23 cellular contexts compared by ENCODE assay signal in genomic region chr15:71044006-71044405, GRCh38.
DNase-seq lines count a peak whose midpoint lies in the region; ATAC-seq, FAIRE-seq and TF ChIP-seq lines count a peak whose summit lies in the region.
"Had no signal": no experiment of that assay in that cellular context is flagged by ENCODE, and none has a peak within 500 bp of the region (broad histone marks: within the 10 kb centered on the region; RNA-seq: fewer than 3 reads in every experiment).

No MANE protein-coding gene starts in this region.

- H2AFZ ChIP-seq in keratinocyte (ENCODE audit: control insufficient read depth, low read length) (no peak overlapping the region), Karpas-422 (ENCODE audit: low read length) (no peak overlapping the region)

- no peaks in the 10 kb centered on the region for H3K36me3 Mint-ChIP-seq in naive thymus-derived CD4-positive, alpha-beta T cell

- DNase-seq in A549 (ENCODE audit: low read depth in 1 of 2, low spot score in 1 of 2) (no peak), LHCN-M2 (ENCODE audit: low read depth) (peak; percentile 36), brain microvascular endothelial cell (peak; percentile 72), keratinocyte (ENCODE audit: low read depth, low spot score) (peak; percentile 65), Karpas-422 (no peak), cardiac septum (ENCODE audit: low spot score) (no peak)
- no peak for DNase-seq in naive thymus-derived CD4-positive, alpha-beta T cell
- DNase-seq: activated CD4-positive, alpha-beta T cell treated with anti-CD3 and anti-CD28 coated beads, Interleukin-2, amount 50 U/mL, for 48 hours; activated naive CD4-positive, alpha-beta T cell treated with Interleukin-2 at 50 U/mL for 16 hours; activated T-cell treated with anti-CD3 and anti-CD28 coated beads for 4 hours; C1 segment of cervical spinal cord; dermis blood vessel endothelial cell; DMS 273 treated with DMSO at 0.1 percent for 48 hours; esophagus squamous epithelium; kidney; mesendoderm; NCI-H1694; nephron progenitor cell; SHP77; testis; WERI-Rb-1 had no signal

- in situ Hi-C loops in brain microvascular endothelial cell (cut with HindIII; ENCODE audit: low pct_ligation_motif_present, low sequenced_read_pairs): no loop called here

- peak; percentile 84 for FAIRE-seq in A549 (lab: Jason Lieb, UNC)
- FAIRE-seq in keratinocyte (lab: Jason Lieb, UNC): peak; percentile 94

- no peaks in the 10 kb centered on the region for H3K4me1 Mint-ChIP-seq in naive thymus-derived CD4-positive, alpha-beta T cell
- H3K4me1 Mint-ChIP-seq: nephron progenitor cell had no signal

- H3K9me3 ChIP-seq in A549: no peaks in the 10 kb centered on the region
- peaks cover 2% of the 10 kb centered on the region for H3K9me3 ChIP-seq in keratinocyte (ENCODE audit: control insufficient read depth, low read depth, low read length)
- H3K9me3 ChIP-seq in Karpas-422 (ENCODE audit: low read length): no peaks in the 10 kb centered on the region
- H3K9me3 ChIP-seq in naive thymus-derived CD4-positive, alpha-beta T cell (ENCODE audit: control insufficient read depth in 2 of 3, low read length in 3 of 3): no peaks in the 10 kb centered on the region
- H3K9me3 ChIP-seq: esophagus squamous epithelium, testis had no signal

- no peaks in the 10 kb centered on the region for H3K9me1 ChIP-seq in keratinocyte (ENCODE audit: control insufficient read depth, extremely low read depth, insufficient read depth, low read length)

- CTCF ChIA-PET in A549 (lab: Yijun Ruan, JAX): no interaction called here
- CTCF ChIA-PET in naive thymus-derived CD4-positive, alpha-beta T cell (lab: Charles Lee): no interaction called here

- no peak for TF ChIP-seq RAD21 in A549 (conservative IDR thresholded peaks at IDR 0.05 in 1 of 2, IDR thresholded peaks at IDR 0.05 in 1 of 2)

- peak overlapping the region; percentile 64 for H3K9ac ChIP-seq in keratinocyte (ENCODE audit: control insufficient read depth, extremely low read depth, insufficient read depth, low read length)
- no peak overlapping the region for H3K9ac ChIP-seq in Karpas-422 (ENCODE audit: low read length)

- H4K20me1 ChIP-seq in keratinocyte (ENCODE audit: control insufficient read depth, extremely low read depth, insufficient read depth, low read length) (no peaks in the 10 kb centered on the region), Karpas-422 (ENCODE audit: insufficient read depth, low read depth, low read length) (no peaks in the 10 kb centered on the region)

- no peak for TF ChIP-seq CTCF in A549 (IDR thresholded peaks at IDR 0.05)
- TF ChIP-seq CTCF in brain microvascular endothelial cell (IDR thresholded peaks at IDR 0.05; ENCODE audit: low read depth, low read length, missing control alignments): no peak
- no peak for TF ChIP-seq CTCF in keratinocyte (optimal IDR thresholded peaks at IDR 0.05 in 1 of 3, IDR thresholded peaks at IDR 0.05 in 1 of 3, conservative IDR thresholded peaks at IDR 0.05 in 1 of 3; ENCODE audit: extremely low read depth in 1 of 3, insufficient read depth in 2 of 3, low read length in 3 of 3)

- H3K4me3 ChIP-seq in A549: no peak overlapping the region
- H3K4me3 ChIP-seq in brain microvascular endothelial cell (ENCODE audit: low read depth, low read length): no peak overlapping the region
- no peak overlapping the region for H3K4me3 ChIP-seq in keratinocyte (ENCODE audit: control insufficient read depth in 2 of 3, extremely low read depth in 1 of 3, insufficient read depth in 2 of 3, low read depth in 1 of 3, low read length in 3 of 3)
- H3K4me3 ChIP-seq in Karpas-422 (ENCODE audit: low read length): no peak overlapping the region
- no peak overlapping the region for H3K4me3 ChIP-seq in naive thymus-derived CD4-positive, alpha-beta T cell (ENCODE audit: low read length)
- H3K4me3 ChIP-seq: esophagus squamous epithelium, testis had no signal

- no peaks in the 10 kb centered on the region for H3K79me2 ChIP-seq in keratinocyte (ENCODE audit: control insufficient read depth, insufficient read depth, low read length)
- no peaks in the 10 kb centered on the region for H3K79me2 ChIP-seq in Karpas-422 (ENCODE audit: low read length)

- dilution Hi-C loops in keratinocyte (cut with MboI; ENCODE audit: extremely low pct_ligation_motif_present, low sequenced_read_pairs): no loop called here

- no peak for TF ChIP-seq EP300 in A549 (IDR thresholded peaks at IDR 0.05)

- intact Hi-C loops in cardiac septum (cut with DNase I): no loop called here
- intact Hi-C loops in naive thymus-derived CD4-positive, alpha-beta T cell (cut with micrococcal nuclease): no loop called here

- no peak overlapping the region for H3K4me3 Mint-ChIP-seq in naive thymus-derived CD4-positive, alpha-beta T cell
- H3K4me3 Mint-ChIP-seq: nephron progenitor cell; T-helper 1 cell treated with Interleukin-12 subunit alpha and Interleukin-12 subunit beta and Interleukin-4 antibody, amounts not matched to agents 30 μg/mL and 1 μg/mL, for 36 hours had no signal

- H3K4me1 ChIP-seq in A549: peaks cover 12% of the 10 kb centered on the region
- peaks cover 45% of the 10 kb centered on the region for H3K4me1 ChIP-seq in keratinocyte (ENCODE audit: control insufficient read depth, extremely low read depth, insufficient read depth, low read length)
- H3K4me1 ChIP-seq in Karpas-422 (ENCODE audit: low read length): no peaks in the 10 kb centered on the region
- H3K4me1 ChIP-seq in naive thymus-derived CD4-positive, alpha-beta T cell (ENCODE audit: control insufficient read depth in 2 of 2, insufficient read depth in 2 of 2, low read length in 2 of 2): no peaks in the 10 kb centered on the region
- H3K4me1 ChIP-seq: testis had no signal

- 90% methylated on average over 1 of the region's 1 CpG for WGBS in A549 (ENCODE audit: missing lambda C conversion rate)

- POLR2A ChIA-PET in A549 (lab: Yijun Ruan, JAX): no interaction called here
- POLR2A ChIA-PET in naive thymus-derived CD4-positive, alpha-beta T cell (lab: Charles Lee): no interaction called here

- H3K36me3 ChIP-seq in brain microvascular endothelial cell (replicated peaks) (no peaks in the 10 kb centered on the region), keratinocyte (ENCODE audit: control insufficient read depth in 2 of 2, extremely low read depth in 1 of 2, insufficient read depth in 2 of 2, low read length in 2 of 2) (no peaks in the 10 kb centered on the region), Karpas-422 (ENCODE audit: insufficient read depth, low read length) (no peaks in the 10 kb centered on the region)
- H3K36me3 ChIP-seq in naive thymus-derived CD4-positive, alpha-beta T cell (ENCODE audit: control insufficient read depth in 2 of 3, insufficient read depth in 3 of 3, low read length in 3 of 3): no peaks in the 10 kb centered on the region
- H3K36me3 ChIP-seq: esophagus squamous epithelium, WERI-Rb-1 had no signal

- TF ChIP-seq POLR2A in A549 (IDR thresholded peaks at IDR 0.05; ENCODE audit: low read length): no peak

- H3K27me3 ChIP-seq in brain microvascular endothelial cell (replicated peaks) (no peaks in the 10 kb centered on the region), keratinocyte (ENCODE audit: control insufficient read depth, extremely low read depth, insufficient read depth, low read length) (no peaks in the 10 kb centered on the region), Karpas-422 (ENCODE audit: low read length) (no peaks in the 10 kb centered on the region)
- no peaks in the 10 kb centered on the region for H3K27me3 ChIP-seq in naive thymus-derived CD4-positive, alpha-beta T cell (ENCODE audit: control insufficient read depth in 2 of 2, insufficient read depth in 2 of 2, low read length in 2 of 2)
- H3K27me3 ChIP-seq: esophagus squamous epithelium, testis had no signal

- no peaks in the 10 kb centered on the region for H3K9me2 ChIP-seq in Karpas-422 (replicated peaks; ENCODE audit: insufficient read depth, low read length)

- H3K27ac ChIP-seq in A549 (no peak overlapping the region), brain microvascular endothelial cell (peak overlapping the region; percentile 85), keratinocyte (ENCODE audit: control insufficient read depth, insufficient read depth, low read length) (peak overlapping the region; percentile 84), Karpas-422 (ENCODE audit: low read length) (no peak overlapping the region)
- no peak overlapping the region for H3K27ac ChIP-seq in naive thymus-derived CD4-positive, alpha-beta T cell (ENCODE audit: low read depth, low read length)
- H3K27ac ChIP-seq: esophagus squamous epithelium, testis, WERI-Rb-1 had no signal

- H3K27me3 Mint-ChIP-seq in naive thymus-derived CD4-positive, alpha-beta T cell: peaks cover 10 to 34% (median 18%) of the 10 kb centered on the region in 5 donors

- H3K4me2 ChIP-seq in A549: peak overlapping the region; percentile 1; the same call in 1 of the 3 replicates
- peak overlapping the region; percentile 11 for H3K4me2 ChIP-seq in keratinocyte (ENCODE audit: control insufficient read depth, extremely low read depth, insufficient read depth, low read depth, low read length)
- no peak overlapping the region for H3K4me2 ChIP-seq in Karpas-422 (ENCODE audit: low read depth, low read length, poor library complexity, severe bottlenecking)

- H3K27ac Mint-ChIP-seq in naive thymus-derived CD4-positive, alpha-beta T cell: no peak overlapping the region
- H3K27ac Mint-ChIP-seq: nephron progenitor cell; T-helper 1 cell treated with Interleukin-12 subunit alpha and Interleukin-12 subunit beta and Interleukin-4 antibody, amounts not matched to agents 30 μg/mL and 1 μg/mL, for 36 hours had no signal

- ATAC-seq in A549 (no peak; a peak in 1 of 6 replicates), GM21367 (IDR thresholded peaks at IDR 0.05; ENCODE audit: unreplicated experiment) (no peak)
- no peak for ATAC-seq in naive thymus-derived CD4-positive, alpha-beta T cell

- no peaks in the 10 kb centered on the region for H3K9me3 Mint-ChIP-seq in naive thymus-derived CD4-positive, alpha-beta T cell
- H3K9me3 Mint-ChIP-seq: nephron progenitor cell; T-helper 1 cell treated with Interleukin-12 subunit alpha and Interleukin-12 subunit beta and Interleukin-4 antibody, amounts not matched to agents 30 μg/mL and 1 μg/mL, for 36 hours had no signal

TF ChIP-seq in A549, 52 proteins besides CTCF, POLR2A, EP300 and RAD21 (continues in another document):
- no peak for TF ChIP-seq HOXA7 (CRISPR knock-in tag; IDR thresholded peaks at IDR 0.05)
- TF ChIP-seq RNF2 (IDR thresholded peaks at IDR 0.05; ENCODE audit: borderline replicate concordance, low read depth): no peak
- no peak for TF ChIP-seq CBX8 (IDR thresholded peaks at IDR 0.05)
- no peak for TF ChIP-seq NR3C1 (IDR thresholded peaks at IDR 0.05)
- TF ChIP-seq, protein P1, sequence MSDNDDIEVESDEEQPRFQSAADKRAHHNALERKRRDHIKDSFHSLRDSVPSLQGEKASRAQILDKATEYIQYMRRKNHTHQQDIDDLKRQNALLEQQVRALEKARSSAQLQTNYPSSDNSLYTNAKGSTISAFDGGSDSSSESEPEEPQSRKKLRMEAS (IDR thresholded peaks at IDR 0.05): no peak
- TF ChIP-seq ZSCAN20 (CRISPR knock-in tag; IDR thresholded peaks at IDR 0.05): no peak
- TF ChIP-seq ZNF302 (CRISPR knock-in tag; IDR thresholded peaks at IDR 0.05): no peak
- no peak for TF ChIP-seq CEBPB (IDR thresholded peaks at IDR 0.05)
- TF ChIP-seq FOXS1 (CRISPR knock-in tag; IDR thresholded peaks at IDR 0.05): no peak
- TF ChIP-seq MAFK (IDR thresholded peaks at IDR 0.05; ENCODE audit: partially characterized antibody): no peak
- TF ChIP-seq EHMT2 (IDR thresholded peaks at IDR 0.05; ENCODE audit: low read depth): no peak

Comparison
In these comparisons a context has a peak if more than half of its experiments do, and no peak if none do; other contexts are left out.
1. DNase-seq: peak in LHCN-M2 (single experiment), brain microvascular endothelial cell (single experiment) and keratinocyte (single experiment); none in A549 (0 of 2), Karpas-422 (single experiment), cardiac septum (single experiment) and naive thymus-derived CD4-positive, alpha-beta T cell (0 of 9).
2. H3K27ac ChIP-seq: peak in brain microvascular endothelial cell (single experiment) and keratinocyte (single experiment); none in A549 (0 of 2), Karpas-422 (single experiment) and naive thymus-derived CD4-positive, alpha-beta T cell (single experiment).